Comparison of ENCODE assay signal across 17 cellular contexts in the genomic region with DNA sequence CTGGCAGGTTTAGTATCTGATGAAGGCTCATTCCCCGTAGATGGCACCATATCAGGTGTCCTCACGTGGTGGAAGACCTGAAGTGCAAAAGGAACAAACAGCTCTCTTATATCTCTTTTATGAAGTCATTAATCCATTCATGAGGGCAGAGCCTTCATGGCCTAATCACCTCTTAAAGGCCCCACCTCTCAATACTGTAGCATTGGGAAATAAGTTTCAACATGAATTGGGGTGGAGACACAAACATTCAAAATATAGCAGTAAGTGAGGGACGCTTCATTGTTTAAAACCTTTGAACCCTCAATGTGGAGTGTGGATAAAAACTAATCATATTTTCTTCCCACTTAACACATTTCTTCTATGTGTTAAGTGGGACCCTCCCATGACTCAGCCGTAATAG.
A peak's percentile ranks its signal among the peaks of the same experiment; 100 is the strongest.
DNase-seq lines count a peak whose midpoint lies in the region; TF ChIP-seq lines count a peak whose summit lies in the region.
"Had no signal": no experiment of that assay in that cellular context is flagged by ENCODE, and none has a peak within 500 bp of the region (broad histone marks: within the 10 kb centered on the region; RNA-seq: fewer than 3 reads in every experiment).

No MANE protein-coding gene starts in this region.

- no peaks in the 10 kb centered on the region for H3K27me3 Mint-ChIP-seq in Caco-2 (ENCODE audit: insufficient read depth, unreplicated experiment)
- H3K27me3 Mint-ChIP-seq in activated T-helper 2 cell treated with anti-CD3 and anti-CD28 coated beads, Interferon-gamma antibody, Interleukin-2, Interleukin-4, amounts not matched to agents 10 μg/mL and 5 μg/mL and 100 μg/mL, durations not matched to agents 14 hours and 24 hours and 36 hours (ENCODE audit: low read depth) = no peaks in the 10 kb centered on the region
- H3K27me3 Mint-ChIP-seq: CD4-positive, alpha-beta memory T cell had no signal

- H3K18ac ChIP-seq in mesendoderm (ENCODE audit: low read length) (peak overlapping the region; percentile 40), mesenchymal stem cell (ENCODE audit: low read depth in 1 of 2, low read length in 2 of 2) (no peak overlapping the region)

- no peak overlapping the region for H2BK12ac ChIP-seq in mesenchymal stem cell (ENCODE audit: low read length in 2 of 2)

- no peaks in the 10 kb centered on the region for H3K9me3 ChIP-seq in Caco-2
- H3K9me3 ChIP-seq in SJSA1 (replicated peaks) = no peaks in the 10 kb centered on the region
- no peaks in the 10 kb centered on the region for H3K9me3 ChIP-seq in mesenchymal stem cell (ENCODE audit: control insufficient read depth, low read length)
- H3K9me3 ChIP-seq: BLaER1 had no signal

- H3K79me1 ChIP-seq in mesendoderm (ENCODE audit: low read length) = no peaks in the 10 kb centered on the region
- peaks cover 14% of the 10 kb centered on the region for H3K79me1 ChIP-seq in mesenchymal stem cell (replicated peaks; ENCODE audit: low read length, poor library complexity, severe bottlenecking)

- no CpG with 5 or more reads among the region's 4 CpGs for whole genome bisulfite sequencing in mesendoderm (ENCODE audit: extremely low coverage, insufficient coverage, low lambda C conversion rate)
- WGBS in mesenchymal stem cell = 96% methylated on average over 2 of the region's 4 CpGs

- H3K27ac ChIP-seq in SJSA1 = 0 out of 2 replicates have a peak overlapping the region, but pooled peaks have one; percentile 50
- H3K27ac ChIP-seq in epithelial cell of prostate = peak overlapping the region; percentile 90
- no peak overlapping the region for H3K27ac ChIP-seq in mesendoderm (ENCODE audit: low read depth, low read length)
- no peak overlapping the region for H3K27ac ChIP-seq in mesenchymal stem cell (ENCODE audit: low read length, poor library complexity, severe bottlenecking)
- H3K27ac ChIP-seq: BLaER1, GM23248, HL-60 had no signal

- CTCF ChIA-PET in Caco-2 (lab: Charles Lee) = no interaction called here

- no peaks in the 10 kb centered on the region for H3K79me2 ChIP-seq in mesendoderm (ENCODE audit: control insufficient read depth, insufficient read depth, low read length)

- H3K14ac ChIP-seq in mesenchymal stem cell (ENCODE audit: low read length in 2 of 2) = no peak overlapping the region

- H3K4me1 ChIP-seq in Caco-2 (peaks cover 34% of the 10 kb centered on the region), SJSA1 (replicated peaks) (peaks cover 43% of the 10 kb centered on the region), mesendoderm (ENCODE audit: control insufficient read depth, low read depth, low read length) (peaks cover 8% of the 10 kb centered on the region), mesenchymal stem cell (ENCODE audit: control insufficient read depth, insufficient read depth, low read depth, low read length) (peaks cover 2% of the 10 kb centered on the region)
- H3K4me1 ChIP-seq: BLaER1 had no signal

- no peaks in the 10 kb centered on the region for H3K9me3 Mint-ChIP-seq in Caco-2 (ENCODE audit: unreplicated experiment)
- H3K9me3 Mint-ChIP-seq in activated T-helper 2 cell treated with anti-CD3 and anti-CD28 coated beads, Interferon-gamma antibody, Interleukin-2, Interleukin-4, amounts not matched to agents 10 μg/mL and 5 μg/mL and 100 μg/mL, durations not matched to agents 14 hours and 24 hours and 36 hours = no peaks in the 10 kb centered on the region
- H3K9me3 Mint-ChIP-seq: CD14-positive monocyte had no signal

- H3K4me3 ChIP-seq in Caco-2 (ENCODE audit: low read depth, low read length) = no peak overlapping the region
- no peak overlapping the region for H3K4me3 ChIP-seq in SJSA1
- no peak overlapping the region for H3K4me3 ChIP-seq in mesendoderm (ENCODE audit: low read length)
- H3K4me3 ChIP-seq in mesenchymal stem cell (ENCODE audit: insufficient read depth in 1 of 2, low read depth in 1 of 2, low read length in 2 of 2) = no peak overlapping the region
- H3K4me3 ChIP-seq: BLaER1, GM23248 had no signal

- H2AFZ ChIP-seq in mesenchymal stem cell (ENCODE audit: low read depth, low read length) = no peak overlapping the region
- H2AFZ ChIP-seq: GM23248 had no signal

- no peak overlapping the region for H4K5ac ChIP-seq in mesendoderm (ENCODE audit: low read length)

- H4K8ac ChIP-seq in mesendoderm (ENCODE audit: low read depth, low read length) (no peak overlapping the region), mesenchymal stem cell (ENCODE audit: low read length) (no peak overlapping the region)

- BruUV-seq in Caco-2 (replicated peaks; lab: Mats Ljungman, UMichigan) = no TSS peak

- no peak overlapping the region for H3K4me3 Mint-ChIP-seq in Caco-2 (ENCODE audit: unreplicated experiment)
- no peak overlapping the region for H3K4me3 Mint-ChIP-seq in activated T-helper 2 cell treated with anti-CD3 and anti-CD28 coated beads, Interferon-gamma antibody, Interleukin-2, Interleukin-4, amounts not matched to agents 10 μg/mL and 5 μg/mL and 100 μg/mL, durations not matched to agents 14 hours and 24 hours and 36 hours (ENCODE audit: low read depth)
- H3K4me3 Mint-ChIP-seq: CD14-positive monocyte; CD4-positive, alpha-beta memory T cell had no signal

- H2BK15ac ChIP-seq in mesendoderm (replicated peaks; ENCODE audit: low read depth) = no peak overlapping the region
- no peak overlapping the region for H2BK15ac ChIP-seq in mesenchymal stem cell (ENCODE audit: low read depth, poor library complexity, severe bottlenecking)

- H3K4ac ChIP-seq in mesendoderm (ENCODE audit: low read depth, low read length) (no peak overlapping the region), mesenchymal stem cell (ENCODE audit: low read depth in 1 of 2, low read length in 2 of 2) (no peak overlapping the region)

- peak overlapping the region; percentile 29 for H2BK120ac ChIP-seq in mesendoderm (ENCODE audit: low read depth, low read length)
- no peak overlapping the region for H2BK120ac ChIP-seq in mesenchymal stem cell (ENCODE audit: low read depth, low read length)

- H3K27me3 ChIP-seq in Caco-2 (replicated peaks; ENCODE audit: control insufficient read depth, insufficient read depth, low read length) = no peaks in the 10 kb centered on the region
- no peaks in the 10 kb centered on the region for H3K27me3 ChIP-seq in SJSA1 (replicated peaks)
- no peaks in the 10 kb centered on the region for H3K27me3 ChIP-seq in mesendoderm (ENCODE audit: insufficient read depth, low read length, poor library complexity)
- H3K27me3 ChIP-seq in mesenchymal stem cell (ENCODE audit: control insufficient read depth in 1 of 2, insufficient read depth in 1 of 2, low read length in 2 of 2) = no peaks in the 10 kb centered on the region
- H3K27me3 ChIP-seq: BLaER1 had no signal

- H3K4me2 ChIP-seq in mesendoderm (ENCODE audit: low read length) (no peak overlapping the region), mesenchymal stem cell (ENCODE audit: low read length, poor library complexity, severe bottlenecking) (no peak overlapping the region)
- H3K4me2 ChIP-seq: BLaER1 had no signal

- H3K36me3 ChIP-seq in Caco-2 (ENCODE audit: control insufficient read depth, insufficient read depth, low read length) (no peaks in the 10 kb centered on the region), SJSA1 (no peaks in the 10 kb centered on the region; the same call in 1 of the 2 replicates), mesendoderm (ENCODE audit: control insufficient read depth, insufficient read depth, low read length) (no peaks in the 10 kb centered on the region), mesenchymal stem cell (ENCODE audit: control insufficient read depth in 1 of 2, insufficient read depth in 2 of 2, low read depth in 1 of 2, low read length in 2 of 2) (peaks cover 0 to 2% of the 10 kb centered on the region in 2 experiments)

- H3K23ac ChIP-seq in mesendoderm (ENCODE audit: low read length) (no peak overlapping the region), mesenchymal stem cell (ENCODE audit: low read length in 2 of 2) (no peak overlapping the region)

- no peak overlapping the region for H2AK5ac ChIP-seq in mesendoderm (ENCODE audit: low read length)
- H2AK5ac ChIP-seq in mesenchymal stem cell (ENCODE audit: low read length, severe bottlenecking) = no peak overlapping the region

- H3K36me3 Mint-ChIP-seq in Caco-2 (ENCODE audit: insufficient read depth, unreplicated experiment) = no peaks in the 10 kb centered on the region
- no peaks in the 10 kb centered on the region for H3K36me3 Mint-ChIP-seq in activated T-helper 2 cell treated with anti-CD3 and anti-CD28 coated beads, Interferon-gamma antibody, Interleukin-2, Interleukin-4, amounts not matched to agents 10 μg/mL and 5 μg/mL and 100 μg/mL, durations not matched to agents 14 hours and 24 hours and 36 hours (ENCODE audit: low read depth)
- H3K36me3 Mint-ChIP-seq: CD14-positive monocyte; CD4-positive, alpha-beta memory T cell had no signal

- H3K9ac ChIP-seq in mesendoderm (ENCODE audit: low read length) (no peak overlapping the region), mesenchymal stem cell (ENCODE audit: low read length) (no peak overlapping the region)
- H3K9ac ChIP-seq: BLaER1, GM23248 had no signal

- DNase-seq in Caco-2 (no peak), SJSA1 (ENCODE audit: low read depth in 1 of 2, low spot score in 2 of 2) (no peak), epithelial cell of prostate (ENCODE audit: low read depth, low spot score) (no peak), mesendoderm (no peak), NCI-H2081 (lab: John Stamatoyannopoulos, UW) (no peak), mesenchymal stem cell (no peak), NCI-H524 treated with DMSO at 0.1 percent for 48 hours (lab: John Stamatoyannopoulos, UW) (no peak)
- DNase-seq in activated T-helper 2 cell treated with anti-CD3 and anti-CD28 coated beads, Interferon-gamma antibody, Interleukin-2, Interleukin-4, amounts not matched to agents 10 μg/mL and 5 μg/mL and 100 μg/mL, durations not matched to agents 14 hours and 24 hours and 36 hours (ENCODE audit: low spot score) = no peak
- DNase-seq: 8988T; CD4-positive, alpha-beta memory T cell; DMS 273 treated with DMSO at 0.1 percent for 48 hours; DMS53; GM23248; HCEC 1CT had no signal

- H2BK5ac ChIP-seq in mesendoderm (ENCODE audit: low read length) = no peak overlapping the region
- H2BK5ac ChIP-seq in mesenchymal stem cell (ENCODE audit: low read depth, low read length, poor library complexity, severe bottlenecking) = no peak overlapping the region

- H3K27ac Mint-ChIP-seq in Caco-2 (ENCODE audit: unreplicated experiment) = peak overlapping the region; percentile 23
- H3K27ac Mint-ChIP-seq in activated T-helper 2 cell treated with anti-CD3 and anti-CD28 coated beads, Interferon-gamma antibody, Interleukin-2, Interleukin-4, amounts not matched to agents 10 μg/mL and 5 μg/mL and 100 μg/mL, durations not matched to agents 14 hours and 24 hours and 36 hours = no peak overlapping the region
- H3K27ac Mint-ChIP-seq: CD14-positive monocyte; CD4-positive, alpha-beta memory T cell had no signal

- TF ChIP-seq CTCF in Caco-2 (IDR thresholded peaks at IDR 0.05; ENCODE audit: insufficient read depth in 1 of 2, low read depth in 1 of 2, low read length in 1 of 2, severe bottlenecking in 1 of 2, unreplicated experiment in 1 of 2) = no peak

- no peak overlapping the region for H3K56ac ChIP-seq in mesendoderm (ENCODE audit: low read length)

- intact Hi-C loops in Caco-2 (cut with micrococcal nuclease; ENCODE audit: unreplicated experiment) = loop anchor here (2.0 kb wide), 1 partner anchor 87 kb away; no protein-coding TSS in a partner anchor
- intact Hi-C loops in activated T-helper 2 cell treated with anti-CD3 and anti-CD28 coated beads, Interferon-gamma antibody, Interleukin-2, Interleukin-4, amounts not matched to agents 10 μg/mL and 5 μg/mL and 100 μg/mL, durations not matched to agents 14 hours and 24 hours and 36 hours (cut with micrococcal nuclease) = no loop called here

- POLR2A ChIA-PET in Caco-2 (lab: Charles Lee) = no interaction called here

- H3K4me1 Mint-ChIP-seq in Caco-2 (ENCODE audit: low read depth, unreplicated experiment) = peaks cover 31% of the 10 kb centered on the region
- no peaks in the 10 kb centered on the region for H3K4me1 Mint-ChIP-seq in activated T-helper 2 cell treated with anti-CD3 and anti-CD28 coated beads, Interferon-gamma antibody, Interleukin-2, Interleukin-4, amounts not matched to agents 10 μg/mL and 5 μg/mL and 100 μg/mL, durations not matched to agents 14 hours and 24 hours and 36 hours (ENCODE audit: low read depth)
- H3K4me1 Mint-ChIP-seq: CD4-positive, alpha-beta memory T cell had no signal

- H4K91ac ChIP-seq in mesenchymal stem cell (ENCODE audit: low read length) = no peak overlapping the region

Comparison
In these comparisons a context has a peak if more than half of its experiments do, and no peak if none do; other contexts are left out.
1. H3K27ac ChIP-seq: peak in SJSA1 (single experiment) and epithelial cell of prostate (single experiment); none in mesendoderm (single experiment) and mesenchymal stem cell (single experiment).